8 cellular contexts compared by ENCODE assay signal in the genomic region with DNA sequence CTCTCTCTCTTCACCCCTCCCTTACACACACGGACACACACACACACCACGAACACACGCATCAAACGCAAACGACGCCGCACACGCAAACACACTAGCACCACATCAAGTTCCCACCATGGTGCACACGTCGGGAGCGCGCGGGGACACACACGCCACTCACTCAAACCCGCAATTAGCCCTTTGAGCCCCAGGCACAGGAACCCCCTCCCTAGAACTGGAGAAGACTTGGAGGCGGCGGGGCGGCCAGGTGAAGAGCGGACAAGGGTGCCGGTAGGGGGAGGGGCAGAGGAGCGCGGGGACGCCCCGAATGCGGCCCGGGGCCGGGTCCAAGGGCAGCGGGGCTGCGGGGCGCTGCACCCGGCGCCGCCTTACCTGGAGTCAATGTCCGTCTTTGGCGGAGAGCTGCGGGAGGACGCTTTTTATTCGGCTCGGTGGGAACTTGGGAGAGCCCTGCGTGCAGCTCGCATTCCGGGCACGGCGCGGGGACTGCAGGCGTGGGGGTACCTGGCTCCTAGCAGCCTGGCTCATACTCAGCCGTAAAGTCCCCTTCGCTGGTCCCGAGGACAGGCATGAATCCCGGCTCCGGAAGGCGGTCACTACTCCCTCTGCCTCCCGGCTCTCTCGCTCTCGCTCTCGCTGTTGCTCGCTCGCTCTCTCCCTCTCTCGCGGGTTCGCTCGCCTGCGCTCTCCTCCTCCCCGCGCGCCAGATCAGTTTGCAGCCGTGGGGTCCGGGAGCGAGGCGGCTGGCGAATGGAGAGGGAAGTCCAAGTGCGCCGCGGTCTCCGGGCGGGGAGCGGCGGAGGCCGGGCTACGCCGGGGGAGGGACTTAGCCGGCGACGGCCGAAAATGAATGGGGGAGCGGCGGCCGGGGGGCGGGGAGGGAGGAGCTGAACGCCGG. TPM values are rescaled to one million over a fixed set of nuclear protein-coding genes. Genes with fewer than 3 reads are reported as not detected.
DNase-seq lines count a peak whose midpoint lies in the region; ATAC-seq, FAIRE-seq and TF ChIP-seq lines count a peak whose summit lies in the region.

A gene with protein sequence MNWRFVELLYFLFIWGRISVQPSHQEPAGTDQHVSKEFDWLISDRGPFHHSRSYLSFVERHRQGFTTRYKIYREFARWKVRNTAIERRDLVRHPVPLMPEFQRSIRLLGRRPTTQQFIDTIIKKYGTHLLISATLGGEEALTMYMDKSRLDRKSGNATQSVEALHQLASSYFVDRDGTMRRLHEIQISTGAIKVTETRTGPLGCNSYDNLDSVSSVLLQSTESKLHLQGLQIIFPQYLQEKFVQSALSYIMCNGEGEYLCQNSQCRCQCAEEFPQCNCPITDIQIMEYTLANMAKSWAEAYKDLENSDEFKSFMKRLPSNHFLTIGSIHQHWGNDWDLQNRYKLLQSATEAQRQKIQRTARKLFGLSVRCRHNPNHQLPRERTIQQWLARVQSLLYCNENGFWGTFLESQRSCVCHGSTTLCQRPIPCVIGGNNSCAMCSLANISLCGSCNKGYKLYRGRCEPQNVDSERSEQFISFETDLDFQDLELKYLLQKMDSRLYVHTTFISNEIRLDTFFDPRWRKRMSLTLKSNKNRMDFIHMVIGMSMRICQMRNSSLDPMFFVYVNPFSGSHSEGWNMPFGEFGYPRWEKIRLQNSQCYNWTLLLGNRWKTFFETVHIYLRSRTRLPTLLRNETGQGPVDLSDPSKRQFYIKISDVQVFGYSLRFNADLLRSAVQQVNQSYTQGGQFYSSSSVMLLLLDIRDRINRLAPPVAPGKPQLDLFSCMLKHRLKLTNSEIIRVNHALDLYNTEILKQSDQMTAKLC (minus strand): TSS at position 755 of the 901 bp plus-strand sequence. CDS start 56,080 bp downstream, outside the sequence.

- H3K9me3 ChIP-seq in A549 = 0 out of 3 replicates have a peak, but pooled peaks cover 3% of the 10 kb centered on the region

- no peaks in the 10 kb centered on the region; the same call in 2 of the 3 replicates for H3K4me1 ChIP-seq in A549

- H3K4me3 ChIP-seq in A549 (peak within 1 kb of the TSS; percentile 45), cardiac fibroblast (replicated peaks in 1 of 2; ENCODE audit: low read depth in 2 of 2, low read length in 2 of 2) (peak within 1 kb of the TSS; percentile 18 to 42)

- CTCF ChIA-PET in A549 (lab: Yijun Ruan, JAX) = no interaction called here

- peak within 1 kb of the TSS; percentile 77 for H3K4me2 ChIP-seq in A549

- FAIRE-seq in A549 (lab: Jason Lieb, UNC) = no peak

- TF ChIP-seq EP300 in A549 (IDR thresholded peaks at IDR 0.05) = no peak

- TF ChIP-seq POLR2A in A549 (IDR thresholded peaks at IDR 0.05; ENCODE audit: low read length) = no peak

- DNase-seq in A549 (ENCODE audit: low read depth in 1 of 2, low spot score in 1 of 2) (peak; percentile 7 to 19), NCI-H128 (lab: John Stamatoyannopoulos, UW; ENCODE audit: unreplicated experiment) (peak; percentile 64), cardiac fibroblast (ENCODE audit: low read depth in 2 of 2) (peak; percentile 14), kidney glomerular epithelial cell (lab: John Stamatoyannopoulos, UW) (peak; percentile 56), activated gamma-delta T cell treated with Interleukin-2 at 50 U/mL for 16 hours (no peak), GM19238 (ENCODE audit: insufficient read length, low spot score) (no peak), HuH-7.5 (ENCODE audit: low spot score) (no peak)

- peak; percentile 51 to 87 for ATAC-seq in A549

- POLR2A ChIA-PET in A549 (lab: Yijun Ruan, JAX) = no interaction called here

- no peak for TF ChIP-seq RAD21 in A549 (conservative IDR thresholded peaks at IDR 0.05 in 1 of 2, IDR thresholded peaks at IDR 0.05 in 1 of 2)

- H3K27ac ChIP-seq in A549 (no peak within 1 kb of the TSS), temporal lobe (ENCODE audit: low read depth, low read length) (peak within 1 kb of the TSS; percentile 67)

- TF ChIP-seq CTCF in A549 (IDR thresholded peaks at IDR 0.05) (no peak), cardiac fibroblast (IDR thresholded peaks at IDR 0.05; ENCODE audit: low read depth, low read length) (no peak)

- WGBS in A549 (ENCODE audit: missing lambda C conversion rate) = 16% methylated on average over 13 of the region's 91 CpGs

TF ChIP-seq in A549, 52 proteins besides CTCF, POLR2A, EP300 and RAD21:
- TF ChIP-seq ZFP36 (IDR thresholded peaks at IDR 0.05; ENCODE audit: borderline replicate concordance, partially characterized antibody) (no peak), JUNB (IDR thresholded peaks at IDR 0.05) (no peak), HOXB5 (CRISPR knock-in tag; IDR thresholded peaks at IDR 0.05) (no peak), BHLHE40 (IDR thresholded peaks at IDR 0.05; ENCODE audit: low read depth, low read length) (no peak), PHF8 (IDR thresholded peaks at IDR 0.05; ENCODE audit: borderline replicate concordance, low read depth) (no peak), HOXB13 (CRISPR knock-in tag; IDR thresholded peaks at IDR 0.05; ENCODE audit: low read depth) (no peak), JUN (IDR thresholded peaks at IDR 0.05) (no peak), HOXA7 (CRISPR knock-in tag; IDR thresholded peaks at IDR 0.05) (no peak), TFCP2L1 (CRISPR knock-in tag; IDR thresholded peaks at IDR 0.05) (no peak)
- TF ChIP-seq, protein P1, sequence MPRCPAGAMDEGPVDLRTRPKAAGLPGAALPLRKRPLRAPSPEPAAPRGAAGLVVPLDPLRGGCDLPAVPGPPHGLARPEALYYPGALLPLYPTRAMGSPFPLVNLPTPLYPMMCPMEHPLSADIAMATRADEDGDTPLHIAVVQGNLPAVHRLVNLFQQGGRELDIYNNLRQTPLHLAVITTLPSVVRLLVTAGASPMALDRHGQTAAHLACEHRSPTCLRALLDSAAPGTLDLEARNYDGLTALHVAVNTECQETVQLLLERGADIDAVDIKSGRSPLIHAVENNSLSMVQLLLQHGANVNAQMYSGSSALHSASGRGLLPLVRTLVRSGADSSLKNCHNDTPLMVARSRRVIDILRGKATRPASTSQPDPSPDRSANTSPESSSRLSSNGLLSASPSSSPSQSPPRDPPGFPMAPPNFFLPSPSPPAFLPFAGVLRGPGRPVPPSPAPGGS (IDR thresholded peaks at IDR 0.05) = no peak
- TF ChIP-seq, protein P2, sequence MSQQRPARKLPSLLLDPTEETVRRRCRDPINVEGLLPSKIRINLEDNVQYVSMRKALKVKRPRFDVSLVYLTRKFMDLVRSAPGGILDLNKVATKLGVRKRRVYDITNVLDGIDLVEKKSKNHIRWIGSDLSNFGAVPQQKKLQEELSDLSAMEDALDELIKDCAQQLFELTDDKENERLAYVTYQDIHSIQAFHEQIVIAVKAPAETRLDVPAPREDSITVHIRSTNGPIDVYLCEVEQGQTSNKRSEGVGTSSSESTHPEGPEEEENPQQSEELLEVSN (IDR thresholded peaks at IDR 0.05; ENCODE audit: borderline replicate concordance, low read depth) = no peak

RNA-seq across cellular contexts. Expression of the gene that starts here (rescaled TPM):
- 0.08 and 0.13 TPM in 2 replicates for polyA plus RNA-seq in A549 (2011; rRNA removed)
- polyA plus RNA-seq in A549 (2012; cell fraction: cytosol; rRNA removed) = 0.08 and 0.13 TPM in 2 replicates
- polyA plus RNA-seq in A549 (2012; cell fraction: nucleus; rRNA removed) = 0.13 and 0.19 TPM in 2 replicates
- polyA plus RNA-seq in A549 (2017; fragmentation: RNase III; extraction: RNeasy Plus Mini Kit Qiagen cat#74134 plus additional on column Dnase treatment) = 0.14 to 0.45 TPM (median 0.17 TPM) in 3 replicates
- polyA minus RNA-seq in A549 (2011; rRNA and poly(A)+ RNA removed) = 0.12 and 0.39 TPM in 2 replicates
- 26.1 TPM for total RNA-seq in temporal lobe

Comparison
In these comparisons a context has a peak if more than half of its experiments do, and no peak if none do; other contexts are left out.
1. Peak in DNase-seq, ATAC-seq, H3K4me3 ChIP-seq and H3K4me2 ChIP-seq in A549; RNA of the gene not detected or under 1 TPM.
2. DNase-seq: peak in NCI-H128 (single experiment), cardiac fibroblast (2 of 2) and kidney glomerular epithelial cell (single experiment); none in activated gamma-delta T cell treated with Interleukin-2 at 50 U/mL for 16 hours (single experiment), GM19238 (single experiment) and HuH-7.5 (single experiment).